20 cellular contexts compared by ENCODE assay signal in the genomic region with DNA sequence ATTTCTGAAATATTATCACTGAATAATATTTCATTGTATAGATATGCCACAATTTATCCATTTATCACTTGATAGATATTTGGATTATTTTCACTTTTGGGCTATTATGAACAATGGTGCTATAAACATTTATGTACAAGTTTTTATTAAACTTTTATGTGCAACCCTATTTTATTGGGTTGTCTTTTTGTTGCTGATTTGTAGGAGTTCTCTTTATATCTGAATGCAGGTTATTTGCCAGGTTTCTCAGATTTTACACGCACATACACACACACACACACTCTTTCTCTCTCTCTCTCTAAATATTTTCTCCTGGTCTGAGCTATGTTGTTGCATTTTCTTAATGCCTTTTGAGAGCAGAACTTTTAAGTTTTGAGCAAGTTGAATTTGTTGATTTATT. TPM values are rescaled to one million over a fixed set of nuclear protein-coding genes. Genes with fewer than 3 reads are reported as not detected.
DNase-seq lines count a peak whose midpoint lies in the region; ATAC-seq and TF ChIP-seq lines count a peak whose summit lies in the region.
"Had no signal": no experiment of that assay in that cellular context is flagged by ENCODE, and none has a peak within 500 bp of the region (broad histone marks: within the 10 kb centered on the region; RNA-seq: fewer than 3 reads in every experiment).

No MANE protein-coding gene starts in this region.

- H3K27me3 Mint-ChIP-seq in CD8-positive, alpha-beta memory T cell = no peaks in the 10 kb centered on the region
- H3K27me3 Mint-ChIP-seq in activated naive CD8-positive, alpha-beta T cell treated with anti-CD3 and anti-CD28 coated beads, Interleukin-2, amount 50 U/mL, for 24 hours = no peaks in the 10 kb centered on the region
- H3K27me3 Mint-ChIP-seq in naive B cell = no peaks in the 10 kb centered on the region

- H3K27me3 ChIP-seq in CD8-positive, alpha-beta memory T cell (ENCODE audit: insufficient read depth, low read length, poor library complexity, severe bottlenecking) = no peaks in the 10 kb centered on the region
- H3K27me3 ChIP-seq: BLaER1, neural progenitor cell, thyroid gland had no signal

- peak; percentile 14 for DNase-seq in AG10803 (ENCODE audit: low read depth)
- DNase-seq in CD8-positive, alpha-beta memory T cell = no peak
- no peak for DNase-seq in activated naive CD8-positive, alpha-beta T cell treated with anti-CD3 and anti-CD28 coated beads, Interleukin-2, amount 50 U/mL, for 24 hours
- DNase-seq in naive B cell = no peak
- DNase-seq in A172 (ENCODE audit: low spot score) = no peak
- no peak for DNase-seq in stimulated activated CD4-positive, alpha-beta T cell treated with anti-CD3 and anti-CD28 coated beads, Interleukin-15, amount 100 ng/mL, for 24 hours
- DNase-seq in stimulated activated CD4-positive, alpha-beta T cell treated with anti-CD3 and anti-CD28 coated beads, Interleukin-2, amount 100 ng/mL, for 48 hours = no peak
- DNase-seq: activated effector memory CD4-positive, alpha-beta T cell treated with anti-CD3 and anti-CD28 coated beads, Interleukin-2, amount 50 U/mL, for 16 hours; amygdala; Kasumi-1; left cardiac atrium; NCI-H69; stimulated activated CD8-positive, alpha-beta memory T cell treated with anti-CD3 and anti-CD28 coated beads, Interleukin-4, amount 100 ng/mL, for 48 hours; thyroid gland had no signal

- H3K9me3 ChIP-seq in CD8-positive, alpha-beta memory T cell (ENCODE audit: low read length) = no peaks in the 10 kb centered on the region
- H3K9me3 ChIP-seq: BLaER1, thyroid gland had no signal

- CTCF ChIA-PET in CD8-positive, alpha-beta memory T cell (lab: Charles Lee) = interaction anchor here (1.1 kb wide), 1 partner anchor 10 kb away, joined by 3 read pairs; no protein-coding TSS in a partner anchor

- TF ChIP-seq CTCF in AG10803 (conservative IDR thresholded peaks at IDR 0.05; ENCODE audit: low read length) = no peak

- no peak overlapping the region for H3K4me3 Mint-ChIP-seq in CD8-positive, alpha-beta memory T cell
- no peak overlapping the region for H3K4me3 Mint-ChIP-seq in activated naive CD8-positive, alpha-beta T cell treated with anti-CD3 and anti-CD28 coated beads, Interleukin-2, amount 50 U/mL, for 24 hours
- H3K4me3 Mint-ChIP-seq in naive B cell = peak overlapping the region in 6 of 8 donors; percentile 20 to 74 (median 54)
- H3K4me3 Mint-ChIP-seq: GM23338; neural progenitor cell; T-helper 2 cell treated with Interferon-gamma antibody and Interleukin-4, amounts not matched to agents 5 μg/mL and 100 μg/mL, for 36 hours; WTC11 had no signal

- H3K27ac ChIP-seq in CD8-positive, alpha-beta memory T cell (ENCODE audit: low read depth, low read length) = peak overlapping the region; percentile 15
- H3K27ac ChIP-seq: BLaER1, neural progenitor cell had no signal

- peaks cover 37 to 63% (median 58%) of the 10 kb centered on the region in 3 donors for H3K4me1 Mint-ChIP-seq in CD8-positive, alpha-beta memory T cell
- H3K4me1 Mint-ChIP-seq in activated naive CD8-positive, alpha-beta T cell treated with anti-CD3 and anti-CD28 coated beads, Interleukin-2, amount 50 U/mL, for 24 hours = peaks cover 60% of the 10 kb centered on the region
- H3K4me1 Mint-ChIP-seq in naive B cell = peaks cover 52 to 82% (median 68%) of the 10 kb centered on the region in 3 donors
- H3K4me1 Mint-ChIP-seq: neural progenitor cell had no signal

- ATAC-seq in activated naive CD8-positive, alpha-beta T cell treated with anti-CD3 and anti-CD28 coated beads, Interleukin-2, amount 50 U/mL, for 24 hours = no peak
- ATAC-seq in naive B cell (ENCODE audit: low read depth in 2 of 2) = no peak
- ATAC-seq: esophagus mucosa, GM23338, left cardiac atrium, WTC11 had no signal

- peak overlapping the region in 7 of 8 donors; percentile 2 to 93 (median 48) for H3K27ac Mint-ChIP-seq in CD8-positive, alpha-beta memory T cell
- peak overlapping the region; percentile 50 for H3K27ac Mint-ChIP-seq in activated naive CD8-positive, alpha-beta T cell treated with anti-CD3 and anti-CD28 coated beads, Interleukin-2, amount 50 U/mL, for 24 hours
- peak overlapping the region in 4 of 6 donors; percentile 32 to 91 (median 88) for H3K27ac Mint-ChIP-seq in naive B cell
- H3K27ac Mint-ChIP-seq: GM23338; neural progenitor cell; T-helper 2 cell treated with Interferon-gamma antibody and Interleukin-4, amounts not matched to agents 5 μg/mL and 100 μg/mL, for 36 hours; WTC11 had no signal

- POLR2A ChIA-PET in CD8-positive, alpha-beta memory T cell (lab: Charles Lee) = no interaction called here

- no peaks in the 10 kb centered on the region for H3K9me3 Mint-ChIP-seq in CD8-positive, alpha-beta memory T cell
- H3K9me3 Mint-ChIP-seq in activated naive CD8-positive, alpha-beta T cell treated with anti-CD3 and anti-CD28 coated beads, Interleukin-2, amount 50 U/mL, for 24 hours = no peaks in the 10 kb centered on the region
- no peaks in the 10 kb centered on the region for H3K9me3 Mint-ChIP-seq in naive B cell
- H3K9me3 Mint-ChIP-seq: GM23338; neural progenitor cell; T-helper 2 cell treated with Interferon-gamma antibody and Interleukin-4, amounts not matched to agents 5 μg/mL and 100 μg/mL, for 36 hours; WTC11 had no signal

- H3K36me3 ChIP-seq in CD8-positive, alpha-beta memory T cell (ENCODE audit: insufficient read depth, low read length) = no peaks in the 10 kb centered on the region
- H3K36me3 ChIP-seq: neural progenitor cell, thyroid gland had no signal

- H3K4me3 ChIP-seq in AG10803 (ENCODE audit: low read length) = no peak overlapping the region
- no peak overlapping the region for H3K4me3 ChIP-seq in CD8-positive, alpha-beta memory T cell (ENCODE audit: low read length)
- H3K4me3 ChIP-seq: BLaER1, GM23338, neural progenitor cell, thyroid gland had no signal

- H3K36me3 Mint-ChIP-seq in CD8-positive, alpha-beta memory T cell = peaks cover 0 to 3% (median 0%) of the 10 kb centered on the region in 3 donors
- peaks cover 13% of the 10 kb centered on the region for H3K36me3 Mint-ChIP-seq in activated naive CD8-positive, alpha-beta T cell treated with anti-CD3 and anti-CD28 coated beads, Interleukin-2, amount 50 U/mL, for 24 hours (ENCODE audit: low read depth)
- peaks cover 0 to 11% of the 10 kb centered on the region in 2 donors for H3K36me3 Mint-ChIP-seq in naive B cell
- H3K36me3 Mint-ChIP-seq: WTC11 had no signal

- H3K4me1 ChIP-seq in CD8-positive, alpha-beta memory T cell (ENCODE audit: insufficient read depth, low read length) = peaks cover 24% of the 10 kb centered on the region
- H3K4me1 ChIP-seq: neural progenitor cell had no signal

RNA-seq across cellular contexts. Expression of a gene that starts 36.2 kb away (rescaled TPM):
- 10 to 100 TPM; 64.4 to 65.1 TPM for total RNA-seq in CD8-positive, alpha-beta memory T cell
- 54.1 TPM for polyA plus RNA-seq in CD8-positive, alpha-beta memory T cell
- 100 to 1,000 TPM; 240 to 379 (median 288) TPM for polyA plus RNA-seq in naive B cell (ENCODE audit: low read depth in 6 of 6)
- 51.4 and 52.5 TPM in 2 replicates for total RNA-seq in A172 (2014; rRNA removed; shearing (Covaris generic))

RNA-seq across cellular contexts. Expression of a gene that starts 36.6 kb away (rescaled TPM):
- total RNA-seq in CD8-positive, alpha-beta memory T cell = 10 to 100 TPM; 59.7 to 62.1 TPM
- polyA plus RNA-seq in CD8-positive, alpha-beta memory T cell = 34.5 TPM
- polyA plus RNA-seq in naive B cell (ENCODE audit: low read depth in 6 of 6) = 10 to 100 TPM; 28.8 to 40.8 (median 32.9) TPM
- total RNA-seq in A172 (2014; rRNA removed; shearing (Covaris generic)) = 49.1 and 56.8 TPM in 2 replicates

Comparison
In these comparisons a context has a peak if more than half of its experiments do, and no peak if none do; other contexts are left out.
1. H3K4me3 Mint-ChIP-seq: peak in naive B cell (6 of 8); none in CD8-positive, alpha-beta memory T cell (0 of 7) and activated naive CD8-positive, alpha-beta T cell treated with anti-CD3 and anti-CD28 coated beads, Interleukin-2, amount 50 U/mL, for 24 hours (single experiment).
2. Peak in every context shown above with its lines, with median percentiles within 50 percentile points of each other: H3K27ac Mint-ChIP-seq.